Comparison of ENCODE assay signal across 16 cellular contexts in genomic region chr10:121137533-121137932, GRCh38.
"Had no signal": no experiment of that assay in that cellular context is flagged by ENCODE, and none has a peak within 500 bp of the region (broad histone marks: within the 10 kb centered on the region; RNA-seq: fewer than 3 reads in every experiment).

No MANE protein-coding gene starts in this region.

- H3K27ac ChIP-seq: right atrium auricular region, stomach, tibial artery, upper lobe of right lung had no signal

- DNase-seq: effector memory CD4-positive, alpha-beta T cell; heart left ventricle; hippocampal formation; left colon; left ventricle myocardium superior; mesendoderm; mucosa of descending colon; natural killer cell; small intestine; stimulated activated CD4-positive, alpha-beta T cell treated with anti-CD3 and anti-CD28 coated beads, Interleukin-12 subunit alpha, Interleukin-12 subunit beta, amount 100 ng/mL, for 4 hours; stimulated activated naive CD4-positive, alpha-beta T cell; stomach; tibial artery; upper lobe of right lung had no signal

- H3K4me1 Mint-ChIP-seq: natural killer cell had no signal

- H3K27ac Mint-ChIP-seq: natural killer cell had no signal

- H3K4me3 ChIP-seq: heart left ventricle, lung, mucosa of descending colon, right atrium auricular region, stomach, tibial artery, upper lobe of right lung had no signal

- H3K27me3 ChIP-seq: right atrium auricular region, stomach, tibial artery, upper lobe of right lung had no signal

- H3K9me3 ChIP-seq: heart left ventricle, mucosa of descending colon, right atrium auricular region, stomach, tibial artery, upper lobe of right lung had no signal

- H3K36me3 ChIP-seq: heart left ventricle, right atrium auricular region, stomach, tibial artery, upper lobe of right lung had no signal

- H3K4me1 ChIP-seq: heart left ventricle, right atrium auricular region, stomach, upper lobe of right lung had no signal

- H3K36me3 Mint-ChIP-seq: natural killer cell had no signal

- H3K4me3 Mint-ChIP-seq: natural killer cell had no signal
